In the genomic region with DNA sequence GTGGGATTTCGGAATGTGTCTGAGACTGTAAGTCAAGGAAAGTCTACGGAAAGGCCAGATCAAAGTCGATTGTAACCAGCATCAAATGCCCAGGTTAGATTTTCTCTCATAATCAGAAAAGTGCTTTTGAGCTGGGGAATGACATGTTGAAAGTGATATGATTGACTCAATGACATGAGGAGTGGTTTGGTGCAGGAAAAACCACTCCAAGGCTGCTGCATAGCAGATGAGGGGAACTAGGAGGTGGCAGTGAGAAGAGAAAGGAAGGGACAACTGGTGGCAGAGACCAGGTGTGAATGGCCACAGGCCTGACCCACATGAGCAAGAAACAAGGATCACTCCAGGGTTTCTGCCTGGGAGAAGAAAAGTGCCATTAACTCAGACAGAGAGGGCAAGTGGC, we compare ENCODE assay signal across 1 cellular context.
TF ChIP-seq lines count a peak whose summit lies in the region.

No MANE protein-coding gene starts in this region.

TF ChIP-seq in IMR-90, 13 proteins besides CTCF, POLR2A, EP300 and RAD21 (continued from another document):
- TF ChIP-seq, protein P1, sequence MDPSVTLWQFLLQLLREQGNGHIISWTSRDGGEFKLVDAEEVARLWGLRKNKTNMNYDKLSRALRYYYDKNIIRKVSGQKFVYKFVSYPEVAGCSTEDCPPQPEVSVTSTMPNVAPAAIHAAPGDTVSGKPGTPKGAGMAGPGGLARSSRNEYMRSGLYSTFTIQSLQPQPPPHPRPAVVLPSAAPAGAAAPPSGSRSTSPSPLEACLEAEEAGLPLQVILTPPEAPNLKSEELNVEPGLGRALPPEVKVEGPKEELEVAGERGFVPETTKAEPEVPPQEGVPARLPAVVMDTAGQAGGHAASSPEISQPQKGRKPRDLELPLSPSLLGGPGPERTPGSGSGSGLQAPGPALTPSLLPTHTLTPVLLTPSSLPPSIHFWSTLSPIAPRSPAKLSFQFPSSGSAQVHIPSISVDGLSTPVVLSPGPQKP (IDR thresholded peaks at IDR 0.05; ENCODE audit: borderline replicate concordance, low read depth, low read length), result no peak
